Comparison of ENCODE assay signal across 17 cellular contexts in genomic region chr18:8996771-8997432, GRCh38.
DNase-seq lines count a peak whose midpoint lies in the region; ATAC-seq and TF ChIP-seq lines count a peak whose summit lies in the region.
"Had no signal": no experiment of that assay in that cellular context is flagged by ENCODE, and none has a peak within 500 bp of the region (broad histone marks: within the 10 kb centered on the region; RNA-seq: fewer than 3 reads in every experiment).

No MANE protein-coding gene starts in this region.

- no peak for TF ChIP-seq CTCF in RWPE1 (conservative IDR thresholded peaks at IDR 0.05; ENCODE audit: low read depth)
- no peak for TF ChIP-seq CTCF in endodermal cell (conservative IDR thresholded peaks at IDR 0.05)

- CTCF ChIA-PET in RWPE1 (lab: Yijun Ruan, JAX), result interaction anchor here (0.5 kb wide), 1 partner anchor 63 kb away, joined by 4 read pairs; no protein-coding TSS in a partner anchor

- H3K4me3 Mint-ChIP-seq in dendritic cell treated with granulocyte-macrophage colony-stimulating factor and Interleukin-4, amounts not matched to agents 40 ng/mL and 50 ng/mL, for 4 days, result no peak overlapping the region
- no peak overlapping the region for H3K4me3 Mint-ChIP-seq in endodermal cell
- H3K4me3 Mint-ChIP-seq: neural progenitor cell, T-helper 17 cell had no signal

- H3K4me1 ChIP-seq in GM23248 (ENCODE audit: insufficient read depth) (peaks cover 21% of the 10 kb centered on the region), endodermal cell (ENCODE audit: control insufficient read depth, insufficient read depth, low read length) (no peaks in the 10 kb centered on the region)
- H3K4me1 ChIP-seq: BE2C had no signal

- POLR2A ChIA-PET in RWPE1 (lab: Yijun Ruan, JAX; ENCODE audit: low non-redundant PET), result no interaction called here

- H3K27ac ChIP-seq in GM23248, result peak overlapping the region; percentile 15; the same call in 1 of the 2 replicates
- H3K27ac ChIP-seq in RWPE1, result peak overlapping the region; percentile 65
- no peak overlapping the region for H3K27ac ChIP-seq in endodermal cell (ENCODE audit: low read depth, low read length)
- H3K27ac ChIP-seq: brain microvascular endothelial cell, neural progenitor cell, tibial artery had no signal

- ATAC-seq in HG02610 (IDR thresholded peaks at IDR 0.05; ENCODE audit: unreplicated experiment), result no peak
- ATAC-seq: T-helper 17 cell had no signal

- peaks cover 11% of the 10 kb centered on the region for H3F3A ChIP-seq in GM23248 (ENCODE audit: insufficient read depth)

- H3K36me3 ChIP-seq in GM23248 (ENCODE audit: low read depth) (no peaks in the 10 kb centered on the region), endodermal cell (ENCODE audit: control insufficient read depth, insufficient read depth, low read length) (no peaks in the 10 kb centered on the region)
- H3K36me3 ChIP-seq: BE2C, brain microvascular endothelial cell, neural progenitor cell, tibial artery had no signal

- no peaks in the 10 kb centered on the region for H3K79me2 ChIP-seq in GM23248 (ENCODE audit: insufficient read depth)

- peaks cover 21% of the 10 kb centered on the region for H3K4me1 Mint-ChIP-seq in dendritic cell treated with granulocyte-macrophage colony-stimulating factor and Interleukin-4, amounts not matched to agents 40 ng/mL and 50 ng/mL, for 4 days (ENCODE audit: low read depth)
- H3K4me1 Mint-ChIP-seq in endodermal cell, result peaks cover 17% of the 10 kb centered on the region

- peak overlapping the region; percentile 1 for H3K27ac Mint-ChIP-seq in dendritic cell treated with granulocyte-macrophage colony-stimulating factor and Interleukin-4, amounts not matched to agents 40 ng/mL and 50 ng/mL, for 4 days
- no peak overlapping the region for H3K27ac Mint-ChIP-seq in endodermal cell
- H3K27ac Mint-ChIP-seq: neural progenitor cell, T-helper 17 cell had no signal

- no peaks in the 10 kb centered on the region for H3K9me3 ChIP-seq in GM23248 (ENCODE audit: low read depth)
- peaks cover 4% of the 10 kb centered on the region for H3K9me3 ChIP-seq in endodermal cell (ENCODE audit: control insufficient read depth, low read length)
- H3K9me3 ChIP-seq: BE2C, tibial artery had no signal

- H3K27me3 ChIP-seq in GM23248 (replicated peaks; ENCODE audit: insufficient read depth) (no peaks in the 10 kb centered on the region), endodermal cell (ENCODE audit: control insufficient read depth, insufficient read depth, low read length, poor library complexity, severe bottlenecking) (no peaks in the 10 kb centered on the region)
- H3K27me3 ChIP-seq: BE2C, brain microvascular endothelial cell, neural progenitor cell had no signal

- H4K20me1 ChIP-seq in GM23248 (ENCODE audit: insufficient read depth), result no peaks in the 10 kb centered on the region

- no peak overlapping the region for H3K4me2 ChIP-seq in GM23248 (ENCODE audit: unreplicated experiment)
- H3K4me2 ChIP-seq: neural progenitor cell had no signal

- peaks cover 10% of the 10 kb centered on the region for H3K9me3 Mint-ChIP-seq in dendritic cell treated with granulocyte-macrophage colony-stimulating factor and Interleukin-4, amounts not matched to agents 40 ng/mL and 50 ng/mL, for 4 days
- no peaks in the 10 kb centered on the region for H3K9me3 Mint-ChIP-seq in endodermal cell
- H3K9me3 Mint-ChIP-seq: neural progenitor cell had no signal

- no peaks in the 10 kb centered on the region for H3K9me2 ChIP-seq in GM23248 (ENCODE audit: insufficient read depth)

- 59 to 61% methylated on average over 3 of the region's 3 CpGs for WGBS in GM23248 (ENCODE audit: low coverage in 1 of 2, low lambda C conversion rate in 2 of 2, missing lambda C conversion rate in 2 of 2), 2 experiments
- WGBS in endodermal cell (ENCODE audit: insufficient coverage in 1 of 2, insufficient read length in 1 of 2), 2 experiments, result 94% methylated on average over 2 of the region's 3 CpGs; no CpG with 5 or more reads in 1 of the 2 experiments

- intact Hi-C loops in dendritic cell treated with granulocyte-macrophage colony-stimulating factor and Interleukin-4, amounts not matched to agents 40 ng/mL and 50 ng/mL, for 4 days (cut with micrococcal nuclease), result no loop called here

- in situ Hi-C loops in GM23248 (cut with MboI), result no loop called here

- no peak overlapping the region for H2AFZ ChIP-seq in GM23248
- H2AFZ ChIP-seq: neural progenitor cell had no signal

- H3K27me3 Mint-ChIP-seq in dendritic cell treated with granulocyte-macrophage colony-stimulating factor and Interleukin-4, amounts not matched to agents 40 ng/mL and 50 ng/mL, for 4 days, result no peaks in the 10 kb centered on the region
- no peaks in the 10 kb centered on the region for H3K27me3 Mint-ChIP-seq in endodermal cell (ENCODE audit: insufficient read depth)

- DNase-seq in GM23248 (peak; percentile 27), RWPE1 (ENCODE audit: low spot score) (no peak), renal cortical epithelial cell (ENCODE audit: low read depth) (peak; percentile 70), SHP77 (lab: John Stamatoyannopoulos, UW) (no peak), endodermal cell (no peak), 8988T (no peak)
- DNase-seq: activated naive CD4-positive, alpha-beta T cell treated with Interleukin-2 at 50 U/mL for 16 hours; BE2C; brain microvascular endothelial cell; KBM-7; NCI-H526 treated with DMSO at 0.1 percent for 48 hours; stimulated activated CD4-positive, alpha-beta T cell treated with anti-CD3 and anti-CD28 coated beads, Interleukin-4, amount 100 ng/mL, for 1 hour; T-helper 17 cell; tibial artery had no signal

- no peak overlapping the region for H3K9ac ChIP-seq in GM23248
- no peak overlapping the region for H3K9ac ChIP-seq in endodermal cell (ENCODE audit: extremely low read depth, low read length, poor library complexity, severe bottlenecking)
- H3K9ac ChIP-seq: neural progenitor cell had no signal

- H3K4me3 ChIP-seq in GM23248, result no peak overlapping the region
- no peak overlapping the region for H3K4me3 ChIP-seq in endodermal cell (ENCODE audit: low read length)
- H3K4me3 ChIP-seq: neural progenitor cell, tibial artery had no signal

- H3K36me3 Mint-ChIP-seq in dendritic cell treated with granulocyte-macrophage colony-stimulating factor and Interleukin-4, amounts not matched to agents 40 ng/mL and 50 ng/mL, for 4 days (ENCODE audit: low read depth), result no peaks in the 10 kb centered on the region
- H3K36me3 Mint-ChIP-seq in endodermal cell (ENCODE audit: low read depth), result no peaks in the 10 kb centered on the region
- H3K36me3 Mint-ChIP-seq: neural progenitor cell had no signal

Comparison
In these comparisons a context has a peak if more than half of its experiments do, and no peak if none do; other contexts are left out.
1. DNase-seq: peak in GM23248 (single experiment) and renal cortical epithelial cell (single experiment); none in RWPE1 (single experiment), SHP77 (0 of 2), endodermal cell (single experiment) and 8988T (single experiment).